In genomic region chr12:14849664-14850063, GRCh38 we compare ENCODE assay signal across 11 cellular contexts. TPM values are rescaled to one million over a fixed set of nuclear protein-coding genes. Genes with fewer than 3 reads are reported as not detected.
DNase-seq lines count a peak whose midpoint lies in the region; ATAC-seq and TF ChIP-seq lines count a peak whose summit lies in the region.
"Had no signal": no experiment of that assay in that cellular context is flagged by ENCODE, and none has a peak within 500 bp of the region (broad histone marks: within the 10 kb centered on the region; RNA-seq: fewer than 3 reads in every experiment).

No MANE protein-coding gene starts in this region.

- TF ChIP-seq CTCF in breast epithelium (IDR thresholded peaks at IDR 0.05), result no peak
- TF ChIP-seq CTCF in vagina (IDR thresholded peaks at IDR 0.05), result no peak

- H3K4me3 ChIP-seq in breast epithelium (no peak overlapping the region), vagina (no peak overlapping the region)
- H3K4me3 ChIP-seq: upper lobe of left lung had no signal

- H3K4me1 Mint-ChIP-seq in stimulated activated memory B cell treated with anti-CD40 and anti-IgM and Interleukin-4, amounts not matched to agents 10 μg/mL and 1 μg/mL and 100 μg/mL, for 72 hours, result peaks cover 9% of the 10 kb centered on the region

- H3K36me3 Mint-ChIP-seq in stimulated activated memory B cell treated with anti-CD40 and anti-IgM and Interleukin-4, amounts not matched to agents 10 μg/mL and 1 μg/mL and 100 μg/mL, for 72 hours, result no peaks in the 10 kb centered on the region

- ATAC-seq in HG03108 (IDR thresholded peaks at IDR 0.05; ENCODE audit: unreplicated experiment), result no peak
- ATAC-seq in stimulated activated memory B cell treated with anti-CD40 and anti-IgM and Interleukin-4, amounts not matched to agents 10 μg/mL and 1 μg/mL and 100 μg/mL, for 72 hours, result no peak
- ATAC-seq: esophagus mucosa had no signal

- H3K9me3 ChIP-seq in breast epithelium (no peaks in the 10 kb centered on the region), vagina (no peaks in the 10 kb centered on the region)
- H3K9me3 ChIP-seq: upper lobe of left lung had no signal

- H3K27me3 ChIP-seq in breast epithelium (no peaks in the 10 kb centered on the region), vagina (no peaks in the 10 kb centered on the region)
- H3K27me3 ChIP-seq: upper lobe of left lung had no signal

- TF ChIP-seq POLR2A in breast epithelium (IDR thresholded peaks at IDR 0.05) (no peak), vagina (IDR thresholded peaks at IDR 0.05) (no peak)

- H3K27ac ChIP-seq in breast epithelium, result peak overlapping the region; percentile 27 to 62
- H3K27ac ChIP-seq in vagina, result peak overlapping the region; percentile 4
- H3K27ac ChIP-seq: parathyroid adenoma, upper lobe of left lung had no signal

- H3K9me3 Mint-ChIP-seq in stimulated activated memory B cell treated with anti-CD40 and anti-IgM and Interleukin-4, amounts not matched to agents 10 μg/mL and 1 μg/mL and 100 μg/mL, for 72 hours, result no peaks in the 10 kb centered on the region

- no peak overlapping the region for H3K27ac Mint-ChIP-seq in stimulated activated memory B cell treated with anti-CD40 and anti-IgM and Interleukin-4, amounts not matched to agents 10 μg/mL and 1 μg/mL and 100 μg/mL, for 72 hours

- no peaks in the 10 kb centered on the region for H3K36me3 ChIP-seq in breast epithelium
- H3K36me3 ChIP-seq in vagina, result no peaks in the 10 kb centered on the region
- H3K36me3 ChIP-seq: upper lobe of left lung had no signal

- intact Hi-C loops in breast epithelium (cut with DNase I; ENCODE audit: low total_unique reads), result no loop called here
- intact Hi-C loops in vagina (cut with DNase I), result loop anchor here (5.0 kb wide), 3 partner anchors 43 to 373 kb away; partner anchors contain the start of gene RERG

- H3K4me1 ChIP-seq in breast epithelium, result peaks cover 0 to 6% of the 10 kb centered on the region in 2 donors
- peaks cover 48% of the 10 kb centered on the region for H3K4me1 ChIP-seq in vagina
- H3K4me1 ChIP-seq: parathyroid adenoma had no signal

- no peaks in the 10 kb centered on the region for H3K27me3 Mint-ChIP-seq in stimulated activated memory B cell treated with anti-CD40 and anti-IgM and Interleukin-4, amounts not matched to agents 10 μg/mL and 1 μg/mL and 100 μg/mL, for 72 hours

- no peak for DNase-seq in breast epithelium (ENCODE audit: low spot score in 2 of 2)
- DNase-seq in iris pigment epithelial cell (ENCODE audit: low read depth), result peak; percentile 55
- no peak for DNase-seq in vagina (ENCODE audit: extremely low spot score in 2 of 2)
- DNase-seq in KG1 (lab: John Stamatoyannopoulos, UW), result no peak
- DNase-seq: Kasumi-1, upper lobe of left lung had no signal

- no peak overlapping the region for H3K4me3 Mint-ChIP-seq in stimulated activated memory B cell treated with anti-CD40 and anti-IgM and Interleukin-4, amounts not matched to agents 10 μg/mL and 1 μg/mL and 100 μg/mL, for 72 hours

RNA-seq across cellular contexts. Expression of gene ART4, which starts 6.3 kb away (rescaled TPM):
- 1 to 10 TPM in 2 of 3 donors, under 1 TPM in 1; 0.48 to 1.6 (median 1.0) TPM for total RNA-seq in breast epithelium
- 0.98 TPM for total RNA-seq in vagina
- total RNA-seq: OCI-LY7 had no signal

RNA-seq across cellular contexts. Expression of gene SMCO3, which starts 35.7 kb away (rescaled TPM):
- total RNA-seq in breast epithelium (under 1 TPM in 2 of 3 donors, not detected in 1; 0.33 to 0.59 TPM), vagina (not detected)
- total RNA-seq: esophagus mucosa, OCI-LY7 had no signal

RNA-seq across cellular contexts. Expression of gene MGP, which starts 36.0 kb away (rescaled TPM):
- total RNA-seq in breast epithelium, result 1,000 to 10,000 TPM in 2 of 3 donors, 100 to 1,000 TPM in 1; 330 to 5,040 (median 1,381) TPM
- total RNA-seq in vagina, result 1,065 TPM
- total RNA-seq: OCI-LY7 had no signal

RNA-seq across cellular contexts. Expression of gene C12orf60, which starts 46.2 kb away (rescaled TPM):
- 1 to 10 TPM; 1.4 to 2.3 (median 1.6) TPM for total RNA-seq in breast epithelium
- total RNA-seq in vagina, result 0.74 TPM

RNA-seq across cellular contexts. Expression of gene WBP11, which starts 46.4 kb away (rescaled TPM):
- 10 to 100 TPM; 20.3 to 22.8 (median 22.1) TPM for total RNA-seq in breast epithelium
- total RNA-seq in vagina, result 12.8 TPM
